Comparison of ENCODE assay signal across 7 cellular contexts in genomic region chr13:46751811-46752635, GRCh38. TPM values are rescaled to one million over a fixed set of nuclear protein-coding genes. Genes with fewer than 3 reads are reported as not detected.
A peak's percentile ranks its signal among the peaks of the same experiment; 100 is the strongest.
DNase-seq lines count a peak whose midpoint lies in the region; ATAC-seq and TF ChIP-seq lines count a peak whose summit lies in the region.

No MANE protein-coding gene starts in this region.

- H3K36me3 ChIP-seq in SU-DHL-6 (ENCODE audit: low read length) (no peaks in the 10 kb centered on the region), gastrocnemius medialis (peaks cover 0 to 11% of the 10 kb centered on the region in 2 donors)

- H3K4me3 ChIP-seq in SU-DHL-6 (ENCODE audit: insufficient read depth, low read length, poor library complexity, severe bottlenecking) = no peak overlapping the region
- H3K4me3 ChIP-seq in gastrocnemius medialis = no peak overlapping the region

- DNase-seq in astrocyte of the hippocampus (ENCODE audit: low read depth, low spot score) (peak; percentile 52), DMS53 treated with DMSO at 0.1 percent for 48 hours (lab: John Stamatoyannopoulos, UW; ENCODE audit: unreplicated experiment) (no peak), gastrocnemius medialis (no peak)
- peak; percentile 66 for DNase-seq in stimulated activated CD4-positive, alpha-beta T cell treated with anti-CD3 and anti-CD28 coated beads, Interleukin-1b, Interleukin-23, amount 100 ng/mL, for 48 hours

- intact Hi-C loops in gastrocnemius medialis (cut with DNase I; ENCODE audit: low total_unique reads) = no loop called here

- in situ Hi-C loops in gastrocnemius medialis (cut with MboI; ENCODE audit: low sequenced_read_pairs in 4 of 4) = no loop called here

- H2AFZ ChIP-seq in SU-DHL-6 (ENCODE audit: low read depth, low read length, severe bottlenecking) = no peak overlapping the region

- TF ChIP-seq POLR2A in gastrocnemius medialis (IDR thresholded peaks at IDR 0.05) = no peak

- H3K4me2 ChIP-seq in SU-DHL-6 (ENCODE audit: low read depth, low read length, poor library complexity, severe bottlenecking) = no peak overlapping the region

- no peaks in the 10 kb centered on the region for H3K9me2 ChIP-seq in SU-DHL-6 (replicated peaks; ENCODE audit: insufficient read depth, low read length)

- H3K27ac ChIP-seq in SU-DHL-6 (ENCODE audit: low read depth, low read length) (peak overlapping the region; percentile 51; the same call in 1 of the 2 replicates), gastrocnemius medialis (no peak overlapping the region)

- H3K9ac ChIP-seq in SU-DHL-6 (ENCODE audit: low read length) = no peak overlapping the region

- H3F3A ChIP-seq in SU-DHL-6 (ENCODE audit: insufficient read depth) = no peaks in the 10 kb centered on the region; the same call in 1 of the 2 replicates

- H3K79me2 ChIP-seq in SU-DHL-6 (ENCODE audit: insufficient read depth, low read length) = no peaks in the 10 kb centered on the region

- H3K27me3 ChIP-seq in SU-DHL-6 (ENCODE audit: low read length) (no peaks in the 10 kb centered on the region), gastrocnemius medialis (no peaks in the 10 kb centered on the region)

- ATAC-seq in GM19023 (IDR thresholded peaks at IDR 0.05; ENCODE audit: unreplicated experiment) (peak; percentile 81), HG03064 (IDR thresholded peaks at IDR 0.05; ENCODE audit: low read depth, unreplicated experiment) (peak; percentile 82), gastrocnemius medialis (no peak)

- H3K9me3 ChIP-seq in SU-DHL-6 (ENCODE audit: insufficient read depth, low read length) (no peaks in the 10 kb centered on the region), gastrocnemius medialis (no peaks in the 10 kb centered on the region)

- H4K20me1 ChIP-seq in SU-DHL-6 (ENCODE audit: low read depth, low read length) = no peaks in the 10 kb centered on the region

- no peak for TF ChIP-seq CTCF in SU-DHL-6 (IDR thresholded peaks at IDR 0.05; ENCODE audit: insufficient read depth, low read length, poor library complexity, severe bottlenecking)
- no peak for TF ChIP-seq CTCF in gastrocnemius medialis (IDR thresholded peaks at IDR 0.05 in 4 of 5, conservative IDR thresholded peaks at IDR 0.05 in 1 of 5)

- H3K4me1 ChIP-seq in gastrocnemius medialis = no peaks in the 10 kb centered on the region

RNA-seq across cellular contexts. Expression of gene ESD, which starts 44.9 kb away (rescaled TPM):
- 100 to 1,000 TPM in 1 of 4 donors, 10 to 100 TPM in 3; 70.7 to 100 (median 94.3) TPM for total RNA-seq in gastrocnemius medialis

Comparison
In these comparisons a context has a peak if more than half of its experiments do, and no peak if none do; other contexts are left out.
1. ATAC-seq: peak in GM19023 (single experiment) and HG03064 (single experiment); none in gastrocnemius medialis (0 of 2).
2. DNase-seq: peak in astrocyte of the hippocampus (single experiment) and stimulated activated CD4-positive, alpha-beta T cell treated with anti-CD3 and anti-CD28 coated beads, Interleukin-1b, Interleukin-23, amount 100 ng/mL, for 48 hours (single experiment); none in DMS53 treated with DMSO at 0.1 percent for 48 hours (single experiment) and gastrocnemius medialis (0 of 2).